In the genomic region with DNA sequence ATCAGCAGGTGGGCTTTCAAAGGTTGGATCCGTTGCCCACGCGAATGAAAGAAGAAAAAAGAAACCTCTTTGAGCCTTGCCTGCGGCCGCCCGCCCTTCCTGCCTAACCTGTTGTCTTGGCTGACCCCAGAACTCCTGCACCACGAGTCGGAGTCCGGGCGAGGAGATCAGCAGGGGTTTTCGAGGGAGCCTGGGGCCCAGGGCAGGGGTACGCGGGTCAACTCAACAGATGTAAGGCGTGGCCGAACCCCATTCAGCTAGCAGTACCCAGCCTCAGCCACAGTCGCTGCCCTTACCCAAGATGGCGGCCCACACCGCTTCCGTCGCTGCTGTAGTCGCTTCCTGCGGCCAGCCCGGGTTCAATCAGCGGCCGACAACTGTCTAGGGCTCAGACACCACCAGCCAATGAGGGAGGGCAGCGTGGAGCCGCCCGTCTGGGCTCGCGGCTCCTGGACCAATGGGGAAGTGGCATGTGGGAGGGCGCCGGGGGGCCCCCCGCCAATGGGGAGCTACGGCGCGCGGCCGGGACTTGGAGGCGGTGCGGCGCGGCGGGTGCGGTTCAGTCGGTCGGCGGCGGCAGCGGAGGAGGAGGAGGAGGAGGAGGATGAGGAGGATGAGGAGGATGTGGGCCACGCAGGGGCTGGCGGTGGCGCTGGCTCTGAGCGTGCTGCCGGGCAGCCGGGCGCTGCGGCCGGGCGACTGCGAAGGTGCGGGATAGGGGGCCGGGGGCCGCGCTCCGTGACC, we compare ENCODE assay signal across 8 cellular contexts. TPM values are rescaled to one million over a fixed set of nuclear protein-coding genes. Genes with fewer than 3 reads are reported as not detected.
DNase-seq lines count a peak whose midpoint lies in the region; ATAC-seq and TF ChIP-seq lines count a peak whose summit lies in the region.

Gene MANF, plus strand, starts transcription at position 562 of the 744 bp plus-strand sequence. Its CDS starts 52 bp downstream, at position 614.

- H3K27me3 ChIP-seq in heart left ventricle, result no peaks in the 10 kb centered on the region
- H3K27me3 ChIP-seq in upper lobe of left lung, result no peaks in the 10 kb centered on the region

- no peaks in the 10 kb centered on the region for H3K9me3 ChIP-seq in heart left ventricle
- H3K9me3 ChIP-seq in upper lobe of left lung, result no peaks in the 10 kb centered on the region

- intact Hi-C loops in T-helper 1 cell treated with Interleukin-12 subunit alpha and Interleukin-12 subunit beta and Interleukin-4 antibody, amounts not matched to agents 30 ng/mL and 1 ng/mL, for 36 hours (cut with micrococcal nuclease), result loop anchor here (1.0 to 10.0 kb wide), 16 partner anchors 13 to 1750 kb away; partner anchors contain the start of genes CYB561D2, DCAF1, GNAI2 and GNL3
- intact Hi-C loops in heart left ventricle (cut with DNase I), result loop anchor here in 8 of 10 donors (5.0 to 10.0 kb wide), 10 partner anchors 290 to 1040 kb away; partner anchors contain the start of genes MAPKAPK3 (in 6 of the 8), C3orf18 (in 1 of the 8), CYB561D2 (in 1 of the 8) and DOCK3 (in 1 of the 8)
- intact Hi-C loops in posterior cingulate gyrus (cut with DNase I), result loop anchor here (5.0 kb wide), 1 partner anchor 117 kb away; the partner anchor contains the start of gene DCAF1

- TF ChIP-seq EP300 in upper lobe of left lung (IDR thresholded peaks at IDR 0.05), result no peak

- H3K36me3 ChIP-seq in heart left ventricle, result peaks cover 0 to 33% (median 25%) of the 10 kb centered on the region in 9 donors
- H3K36me3 ChIP-seq in upper lobe of left lung, result peaks cover 0 to 33% (median 4%) of the 10 kb centered on the region in 4 donors

- H3K27ac ChIP-seq in heart left ventricle, result peak within 1 kb of the TSS; percentile 84 to 97 (median 94)
- H3K27ac ChIP-seq in upper lobe of left lung, result peak within 1 kb of the TSS; percentile 91 to 96 (median 94)

- in situ Hi-C loops in GM13976 (cut with MboI; ENCODE audit: low sequenced_read_pairs, unreplicated experiment), result no loop called here

- TF ChIP-seq CTCF in GM13976 (IDR thresholded peaks at IDR 0.05; ENCODE audit: borderline replicate concordance, control extremely low read depth, extremely low read depth, insufficient read depth, missing control alignments) (no peak), heart left ventricle (IDR thresholded peaks at IDR 0.05) (peak in 3 of 12 donors; percentile 7 to 13 (median 12)), upper lobe of left lung (IDR thresholded peaks at IDR 0.05) (peak in 5 of 6 experiments; percentile 18 to 70 (median 54))

- DNase-seq in GM13976 (ENCODE audit: low spot score), result peak; percentile 100
- DNase-seq in NCI-H146 treated with DMSO at 0.1 percent for 48 hours (lab: John Stamatoyannopoulos, UW; ENCODE audit: unreplicated experiment), result peak; percentile 84
- DNase-seq in amniotic epithelial cell (ENCODE audit: low read depth), result peak; percentile 96
- DNase-seq in heart left ventricle, result peak; percentile 98 to 99 (median 99)
- DNase-seq in posterior cingulate gyrus, result peak; percentile 94 to 100 (median 98)
- DNase-seq in upper lobe of left lung, result peak; percentile 99

- TF ChIP-seq POLR2A in heart left ventricle (IDR thresholded peaks at IDR 0.05) (peak; percentile 77 to 97), upper lobe of left lung (IDR thresholded peaks at IDR 0.05) (peak in 3 of 4 donors; percentile 38 to 89 (median 75))

- ATAC-seq in HG02870 (IDR thresholded peaks at IDR 0.05; ENCODE audit: unreplicated experiment) (peak; percentile 90), heart left ventricle (peak; percentile 98 to 99 (median 98)), upper lobe of left lung (ENCODE audit: low FRiP score in 2 of 2) (peak; percentile 98 to 99)

- H3K4me1 ChIP-seq in heart left ventricle (peaks cover 12 to 51% (median 37%) of the 10 kb centered on the region in 12 donors), upper lobe of left lung (peaks cover 40 to 55% (median 44%) of the 10 kb centered on the region in 4 donors)

- H3K4me3 ChIP-seq in heart left ventricle (peak within 1 kb of the TSS; percentile 76 to 97 (median 82)), upper lobe of left lung (peak within 1 kb of the TSS; percentile 82 to 97 (median 88))

- WGBS in heart left ventricle, 4 donors, result 1 to 2% (median 1%) methylated on average over 39 to 65 of the region's 65 CpGs
- 0 to 1% methylated on average over 4 to 43 of the region's 65 CpGs for WGBS in upper lobe of left lung, 2 donors

RNA-seq across cellular contexts. Expression of gene MANF, which starts in this region (rescaled TPM):
- total RNA-seq in T-helper 1 cell treated with Interleukin-12 subunit alpha and Interleukin-12 subunit beta and Interleukin-4 antibody, amounts not matched to agents 30 ng/mL and 1 ng/mL, for 36 hours, result 223 and 231 TPM in 2 replicates
- 10 to 100 TPM; 22.3 to 87.2 (median 47.5) TPM for total RNA-seq in heart left ventricle
- polyA plus RNA-seq in heart left ventricle, result 100 to 1,000 TPM in 1 of 2 donors, 10 to 100 TPM in 1; 21.2 to 130 TPM
- 100 to 1,000 TPM in 1 of 6 donors, 10 to 100 TPM in 5; 19.0 to 102 (median 54.5) TPM for total RNA-seq in upper lobe of left lung

Comparison
In these comparisons a context has a peak if more than half of its experiments do, and no peak if none do; other contexts are left out.
1. Peak in every context shown above with its lines: DNase-seq, ATAC-seq, H3K4me3 ChIP-seq and H3K27ac ChIP-seq.